ENCODE assay signal across 1 cellular context in genomic region chr20:51398552-51398951, GRCh38.
TF ChIP-seq lines count a peak whose summit lies in the region.

No MANE protein-coding gene starts in this region.

TF ChIP-seq in HepG2, 621 proteins besides CTCF, POLR2A, EP300 and RAD21 (continued from another document):
- TF ChIP-seq, protein P1, sequence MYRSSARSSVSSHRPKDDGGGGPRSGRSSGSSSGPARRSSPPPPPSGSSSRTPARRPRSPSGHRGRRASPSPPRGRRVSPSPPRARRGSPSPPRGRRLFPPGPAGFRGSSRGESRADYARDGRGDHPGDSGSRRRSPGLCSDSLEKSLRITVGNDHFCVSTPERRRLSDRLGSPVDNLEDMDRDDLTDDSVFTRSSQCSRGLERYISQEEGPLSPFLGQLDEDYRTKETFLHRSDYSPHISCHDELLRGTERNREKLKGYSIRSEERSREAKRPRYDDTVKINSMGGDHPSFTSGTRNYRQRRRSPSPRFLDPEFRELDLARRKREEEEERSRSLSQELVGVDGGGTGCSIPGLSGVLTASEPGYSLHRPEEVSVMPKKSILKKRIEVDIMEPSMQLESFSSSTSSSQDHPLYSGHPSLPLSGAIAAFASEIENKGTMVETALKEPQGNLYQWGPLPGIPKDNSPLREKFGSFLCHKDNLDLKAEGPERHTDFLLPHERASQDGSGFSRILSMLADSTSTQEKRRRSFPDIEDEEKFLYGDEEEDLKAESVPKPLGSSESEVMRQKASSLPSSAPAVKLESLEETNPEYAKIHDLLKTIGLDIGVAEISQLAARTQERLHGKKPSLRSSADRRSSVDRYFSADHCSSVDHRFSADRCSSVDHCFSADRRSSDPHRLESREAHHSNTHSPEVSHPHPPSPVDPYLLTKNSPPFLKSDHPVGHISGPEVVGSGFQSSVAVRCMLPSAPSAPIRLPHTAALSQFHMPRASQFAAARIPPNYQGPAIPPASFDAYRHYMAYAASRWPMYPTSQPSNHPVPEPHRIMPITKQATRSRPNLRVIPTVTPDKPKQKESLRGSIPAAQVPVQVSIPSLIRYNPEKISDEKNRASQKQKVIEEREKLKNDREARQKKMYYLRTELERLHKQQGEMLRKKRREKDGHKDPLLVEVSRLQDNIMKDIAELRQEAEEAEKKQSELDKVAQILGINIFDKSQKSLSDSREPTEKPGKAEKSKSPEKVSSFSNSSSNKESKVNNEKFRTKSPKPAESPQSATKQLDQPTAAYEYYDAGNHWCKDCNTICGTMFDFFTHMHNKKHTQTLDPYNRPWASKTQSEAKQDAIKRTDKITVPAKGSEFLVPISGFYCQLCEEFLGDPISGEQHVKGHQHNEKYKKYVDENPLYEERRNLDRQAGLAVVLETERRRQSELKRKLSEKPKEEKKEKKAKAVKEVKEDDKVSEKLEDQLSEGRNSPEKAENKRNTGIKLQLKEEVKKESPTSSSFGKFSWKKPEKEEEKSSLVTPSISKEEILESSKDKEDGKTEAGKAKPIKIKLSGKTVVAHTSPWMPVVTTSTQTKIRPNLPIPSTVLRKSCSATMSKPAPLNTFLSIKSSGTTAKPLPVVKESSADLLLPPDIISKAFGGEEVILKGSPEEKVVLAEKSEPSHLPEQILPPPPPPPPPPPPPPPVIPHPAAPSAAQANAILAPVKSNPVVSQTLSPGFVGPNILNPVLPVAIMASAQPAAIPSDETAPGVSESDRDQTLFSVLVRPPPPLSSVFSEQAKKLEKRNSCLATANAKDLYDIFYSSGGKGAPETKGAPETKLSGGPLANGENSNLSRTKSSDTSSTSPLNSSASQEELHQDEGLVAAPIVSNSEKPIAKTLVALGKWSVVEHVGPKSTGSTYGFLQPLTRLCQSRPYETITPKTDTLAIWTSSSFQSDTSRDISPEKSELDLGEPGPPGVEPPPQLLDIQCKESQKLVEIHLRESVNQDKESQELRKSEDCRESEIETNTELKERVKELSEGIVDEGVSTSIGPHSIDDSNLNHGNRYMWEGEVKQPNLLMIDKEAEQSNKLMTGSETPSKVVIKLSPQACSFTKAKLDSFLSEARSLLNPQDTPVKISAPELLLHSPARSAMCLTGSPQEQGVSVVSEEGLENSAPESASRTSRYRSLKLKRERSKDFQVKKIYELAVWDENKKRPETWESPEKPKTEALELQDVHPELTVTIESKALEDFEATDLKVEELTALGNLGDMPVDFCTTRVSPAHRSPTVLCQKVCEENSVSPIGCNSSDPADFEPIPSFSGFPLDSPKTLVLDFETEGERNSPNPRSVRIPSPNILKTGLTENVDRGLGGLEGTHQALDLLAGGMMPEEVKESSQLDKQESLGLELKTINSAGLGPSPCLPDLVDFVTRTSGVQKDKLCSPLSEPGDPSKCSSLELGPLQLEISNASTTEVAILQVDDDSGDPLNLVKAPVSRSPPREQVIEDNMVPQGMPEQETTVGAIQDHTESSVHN (CRISPR knock-in tag; IDR thresholded peaks at IDR 0.05), result no peak
- TF ChIP-seq KAT2B (IDR thresholded peaks at IDR 0.05; ENCODE audit: borderline replicate concordance, low read depth, low read length) (no peak), SNRNP70 (IDR thresholded peaks at IDR 0.05; ENCODE audit: low read depth, low read length) (no peak), TCF12 (IDR thresholded peaks at IDR 0.05) (no peak), TCF12 (CRISPR knock-in tag; IDR thresholded peaks at IDR 0.05) (no peak), HMG20B (CRISPR knock-in tag; conservative IDR thresholded peaks at IDR 0.05) (no peak), ZNF614 (CRISPR knock-in tag; IDR thresholded peaks at IDR 0.05; ENCODE audit: borderline replicate concordance) (no peak), BCL3 (CRISPR knock-in tag; IDR thresholded peaks at IDR 0.05) (no peak), ISL2 (CRISPR knock-in tag; IDR thresholded peaks at IDR 0.05) (no peak), ADNP (CRISPR knock-in tag; IDR thresholded peaks at IDR 0.05) (no peak), ZNF891 (CRISPR knock-in tag; IDR thresholded peaks at IDR 0.05) (no peak), IRX3 (CRISPR knock-in tag; IDR thresholded peaks at IDR 0.05; ENCODE audit: borderline replicate concordance, low read depth) (no peak), HCFC1 (IDR thresholded peaks at IDR 0.05; ENCODE audit: low read depth, low read length) (no peak)
- TF ChIP-seq, protein P2, sequence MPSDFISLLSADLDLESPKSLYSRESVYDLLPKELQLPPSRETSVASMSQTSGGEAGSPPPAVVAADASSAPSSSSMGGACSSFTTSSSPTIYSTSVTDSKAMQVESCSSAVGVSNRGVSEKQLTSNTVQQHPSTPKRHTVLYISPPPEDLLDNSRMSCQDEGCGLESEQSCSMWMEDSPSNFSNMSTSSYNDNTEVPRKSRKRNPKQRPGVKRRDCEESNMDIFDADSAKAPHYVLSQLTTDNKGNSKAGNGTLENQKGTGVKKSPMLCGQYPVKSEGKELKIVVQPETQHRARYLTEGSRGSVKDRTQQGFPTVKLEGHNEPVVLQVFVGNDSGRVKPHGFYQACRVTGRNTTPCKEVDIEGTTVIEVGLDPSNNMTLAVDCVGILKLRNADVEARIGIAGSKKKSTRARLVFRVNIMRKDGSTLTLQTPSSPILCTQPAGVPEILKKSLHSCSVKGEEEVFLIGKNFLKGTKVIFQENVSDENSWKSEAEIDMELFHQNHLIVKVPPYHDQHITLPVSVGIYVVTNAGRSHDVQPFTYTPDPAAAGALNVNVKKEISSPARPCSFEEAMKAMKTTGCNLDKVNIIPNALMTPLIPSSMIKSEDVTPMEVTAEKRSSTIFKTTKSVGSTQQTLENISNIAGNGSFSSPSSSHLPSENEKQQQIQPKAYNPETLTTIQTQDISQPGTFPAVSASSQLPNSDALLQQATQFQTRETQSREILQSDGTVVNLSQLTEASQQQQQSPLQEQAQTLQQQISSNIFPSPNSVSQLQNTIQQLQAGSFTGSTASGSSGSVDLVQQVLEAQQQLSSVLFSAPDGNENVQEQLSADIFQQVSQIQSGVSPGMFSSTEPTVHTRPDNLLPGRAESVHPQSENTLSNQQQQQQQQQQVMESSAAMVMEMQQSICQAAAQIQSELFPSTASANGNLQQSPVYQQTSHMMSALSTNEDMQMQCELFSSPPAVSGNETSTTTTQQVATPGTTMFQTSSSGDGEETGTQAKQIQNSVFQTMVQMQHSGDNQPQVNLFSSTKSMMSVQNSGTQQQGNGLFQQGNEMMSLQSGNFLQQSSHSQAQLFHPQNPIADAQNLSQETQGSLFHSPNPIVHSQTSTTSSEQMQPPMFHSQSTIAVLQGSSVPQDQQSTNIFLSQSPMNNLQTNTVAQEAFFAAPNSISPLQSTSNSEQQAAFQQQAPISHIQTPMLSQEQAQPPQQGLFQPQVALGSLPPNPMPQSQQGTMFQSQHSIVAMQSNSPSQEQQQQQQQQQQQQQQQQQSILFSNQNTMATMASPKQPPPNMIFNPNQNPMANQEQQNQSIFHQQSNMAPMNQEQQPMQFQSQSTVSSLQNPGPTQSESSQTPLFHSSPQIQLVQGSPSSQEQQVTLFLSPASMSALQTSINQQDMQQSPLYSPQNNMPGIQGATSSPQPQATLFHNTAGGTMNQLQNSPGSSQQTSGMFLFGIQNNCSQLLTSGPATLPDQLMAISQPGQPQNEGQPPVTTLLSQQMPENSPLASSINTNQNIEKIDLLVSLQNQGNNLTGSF (CRISPR knock-in tag; IDR thresholded peaks at IDR 0.05), result no peak
- TF ChIP-seq, protein P3, sequence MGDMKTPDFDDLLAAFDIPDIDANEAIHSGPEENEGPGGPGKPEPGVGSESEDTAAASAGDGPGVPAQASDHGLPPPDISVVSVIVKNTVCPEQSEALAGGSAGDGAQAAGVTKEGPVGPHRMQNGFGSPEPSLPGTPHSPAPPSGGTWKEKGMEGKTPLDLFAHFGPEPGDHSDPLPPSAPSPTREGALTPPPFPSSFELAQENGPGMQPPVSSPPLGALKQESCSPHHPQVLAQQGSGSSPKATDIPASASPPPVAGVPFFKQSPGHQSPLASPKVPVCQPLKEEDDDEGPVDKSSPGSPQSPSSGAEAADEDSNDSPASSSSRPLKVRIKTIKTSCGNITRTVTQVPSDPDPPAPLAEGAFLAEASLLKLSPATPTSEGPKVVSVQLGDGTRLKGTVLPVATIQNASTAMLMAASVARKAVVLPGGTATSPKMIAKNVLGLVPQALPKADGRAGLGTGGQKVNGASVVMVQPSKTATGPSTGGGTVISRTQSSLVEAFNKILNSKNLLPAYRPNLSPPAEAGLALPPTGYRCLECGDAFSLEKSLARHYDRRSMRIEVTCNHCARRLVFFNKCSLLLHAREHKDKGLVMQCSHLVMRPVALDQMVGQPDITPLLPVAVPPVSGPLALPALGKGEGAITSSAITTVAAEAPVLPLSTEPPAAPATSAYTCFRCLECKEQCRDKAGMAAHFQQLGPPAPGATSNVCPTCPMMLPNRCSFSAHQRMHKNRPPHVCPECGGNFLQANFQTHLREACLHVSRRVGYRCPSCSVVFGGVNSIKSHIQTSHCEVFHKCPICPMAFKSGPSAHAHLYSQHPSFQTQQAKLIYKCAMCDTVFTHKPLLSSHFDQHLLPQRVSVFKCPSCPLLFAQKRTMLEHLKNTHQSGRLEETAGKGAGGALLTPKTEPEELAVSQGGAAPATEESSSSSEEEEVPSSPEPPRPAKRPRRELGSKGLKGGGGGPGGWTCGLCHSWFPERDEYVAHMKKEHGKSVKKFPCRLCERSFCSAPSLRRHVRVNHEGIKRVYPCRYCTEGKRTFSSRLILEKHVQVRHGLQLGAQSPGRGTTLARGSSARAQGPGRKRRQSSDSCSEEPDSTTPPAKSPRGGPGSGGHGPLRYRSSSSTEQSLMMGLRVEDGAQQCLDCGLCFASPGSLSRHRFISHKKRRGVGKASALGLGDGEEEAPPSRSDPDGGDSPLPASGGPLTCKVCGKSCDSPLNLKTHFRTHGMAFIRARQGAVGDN (CRISPR knock-in tag; IDR thresholded peaks at IDR 0.05), result no peak
